7 cellular contexts compared by ENCODE assay signal in genomic region chr6:19870322-19870721, GRCh38. TPM values are rescaled to one million over a fixed set of nuclear protein-coding genes. Genes with fewer than 3 reads are reported as not detected.
"Had no signal": no experiment of that assay in that cellular context is flagged by ENCODE, and none has a peak within 500 bp of the region (broad histone marks: within the 10 kb centered on the region; RNA-seq: fewer than 3 reads in every experiment).

No MANE protein-coding gene starts in this region.

- FAIRE-seq: HepG2, HTR-8/SVneo, K562 had no signal

- H3K4me3 ChIP-seq: K562 had no signal

- H3K27ac ChIP-seq: HL-60 had no signal

- DNase-seq: IMR-90 had no signal

RNA-seq across cellular contexts. Expression of gene ID4, which starts 33.2 kb away (rescaled TPM):
- total RNA-seq: HT-29, K562 had no signal
- polyA plus RNA-seq: IgD-negative memory B cell, K562 had no signal
